1 cellular context compared by ENCODE assay signal in genomic region chr16:68257251-68257905, GRCh38.
TF ChIP-seq lines count a peak whose summit lies in the region.

No MANE protein-coding gene starts in this region.

TF ChIP-seq in IMR-90, 13 proteins besides CTCF, POLR2A, EP300 and RAD21:
- TF ChIP-seq CEBPB (IDR thresholded peaks at IDR 0.05; ENCODE audit: low read depth, low read length) (no peak), MAZ (IDR thresholded peaks at IDR 0.05; ENCODE audit: borderline replicate concordance, low read depth, low read length) (no peak), SMC3 (IDR thresholded peaks at IDR 0.05; ENCODE audit: low read depth, low read length) (no peak), FOS (IDR thresholded peaks at IDR 0.05; ENCODE audit: low read depth, low read length) (no peak), ELK1 (IDR thresholded peaks at IDR 0.05; ENCODE audit: borderline replicate concordance, low read depth, low read length) (no peak), NFE2L2 (IDR thresholded peaks at IDR 0.05; ENCODE audit: low read depth, low read length) (no peak), MXI1 (IDR thresholded peaks at IDR 0.05; ENCODE audit: borderline replicate concordance, low read depth, low read length) (no peak), RCOR1 (IDR thresholded peaks at IDR 0.05; ENCODE audit: insufficient replicate concordance, low read length) (no peak), CHD1 (IDR thresholded peaks at IDR 0.05; ENCODE audit: low read depth, low read length) (no peak), MAFK (IDR thresholded peaks at IDR 0.05; ENCODE audit: low read depth, low read length) (no peak), RFX5 (IDR thresholded peaks at IDR 0.05; ENCODE audit: low read depth, low read length) (no peak), BHLHE40 (IDR thresholded peaks at IDR 0.05; ENCODE audit: low read depth, low read length) (no peak)
- TF ChIP-seq, protein P1, sequence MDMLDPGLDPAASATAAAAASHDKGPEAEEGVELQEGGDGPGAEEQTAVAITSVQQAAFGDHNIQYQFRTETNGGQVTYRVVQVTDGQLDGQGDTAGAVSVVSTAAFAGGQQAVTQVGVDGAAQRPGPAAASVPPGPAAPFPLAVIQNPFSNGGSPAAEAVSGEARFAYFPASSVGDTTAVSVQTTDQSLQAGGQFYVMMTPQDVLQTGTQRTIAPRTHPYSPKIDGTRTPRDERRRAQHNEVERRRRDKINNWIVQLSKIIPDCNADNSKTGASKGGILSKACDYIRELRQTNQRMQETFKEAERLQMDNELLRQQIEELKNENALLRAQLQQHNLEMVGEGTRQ (IDR thresholded peaks at IDR 0.05; ENCODE audit: low read depth, low read length), result no peak
